14 cellular contexts compared by ENCODE assay signal in the genomic region with DNA sequence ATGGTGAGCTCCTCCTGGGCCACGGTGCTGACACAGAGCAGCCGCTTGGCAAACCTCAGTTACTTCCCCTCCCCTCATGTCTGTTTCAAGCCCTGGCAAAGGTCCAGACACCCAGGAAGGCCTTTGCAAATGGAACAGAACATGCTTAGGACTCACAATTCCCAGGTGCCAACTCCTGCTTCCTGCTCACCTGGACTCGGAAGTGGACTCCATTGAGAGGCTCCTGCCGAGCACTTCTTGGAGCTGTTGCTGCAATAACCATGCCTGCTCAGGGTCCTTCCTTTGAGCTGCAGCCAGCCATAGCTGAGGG. TPM values are rescaled to one million over a fixed set of nuclear protein-coding genes. Genes with fewer than 3 reads are reported as not detected.
DNase-seq lines count a peak whose midpoint lies in the region; ATAC-seq lines count a peak whose summit lies in the region.
"Had no signal": no experiment of that assay in that cellular context is flagged by ENCODE, and none has a peak within 500 bp of the region (broad histone marks: within the 10 kb centered on the region; RNA-seq: fewer than 3 reads in every experiment).

No MANE protein-coding gene starts in this region.

- H3K4me1 Mint-ChIP-seq in CD4-positive, CD25-positive, alpha-beta regulatory T cell: peaks cover 7 to 26% (median 20%) of the 10 kb centered on the region in 4 donors

- peak overlapping the region in 2 of 3 donors; percentile 43 to 79 for H3K27ac Mint-ChIP-seq in CD4-positive, CD25-positive, alpha-beta regulatory T cell
- H3K27ac Mint-ChIP-seq: activated naive CD4-positive, alpha-beta T cell treated with anti-CD3 and anti-CD28 coated beads, Interleukin-2, amount 50 U/mL, for 24 hours had no signal

- H3K4me3 ChIP-seq in CD4-positive, CD25-positive, alpha-beta regulatory T cell (ENCODE audit: low read depth, low read length): no peak overlapping the region
- no peak overlapping the region for H3K4me3 ChIP-seq in HAP-1
- H3K4me3 ChIP-seq: colonic mucosa had no signal

- H3K9me3 Mint-ChIP-seq in CD4-positive, CD25-positive, alpha-beta regulatory T cell: peaks cover 0 to 2% (median 0%) of the 10 kb centered on the region in 7 donors
- H3K9me3 Mint-ChIP-seq: activated naive CD4-positive, alpha-beta T cell treated with anti-CD3 and anti-CD28 coated beads, Interleukin-2, amount 50 U/mL, for 24 hours had no signal

- no peaks in the 10 kb centered on the region for H3K27me3 ChIP-seq in CD4-positive, CD25-positive, alpha-beta regulatory T cell (ENCODE audit: control insufficient read depth, insufficient read depth, low read length)
- H3K27me3 ChIP-seq in HAP-1 (ENCODE audit: low read depth): no peaks in the 10 kb centered on the region
- H3K27me3 ChIP-seq: colonic mucosa had no signal

- peaks cover 5% of the 10 kb centered on the region for H3K36me3 Mint-ChIP-seq in CD4-positive, CD25-positive, alpha-beta regulatory T cell
- H3K36me3 Mint-ChIP-seq: activated naive CD4-positive, alpha-beta T cell treated with anti-CD3 and anti-CD28 coated beads, Interleukin-2, amount 50 U/mL, for 24 hours had no signal

- no peaks in the 10 kb centered on the region for H3K9me3 ChIP-seq in CD4-positive, CD25-positive, alpha-beta regulatory T cell (ENCODE audit: control insufficient read depth in 2 of 2, low read length in 2 of 2)
- no peaks in the 10 kb centered on the region for H3K9me3 ChIP-seq in HAP-1
- H3K9me3 ChIP-seq: colonic mucosa had no signal

- peaks cover 2% of the 10 kb centered on the region for H3K36me3 ChIP-seq in CD4-positive, CD25-positive, alpha-beta regulatory T cell (ENCODE audit: control insufficient read depth, insufficient read depth, low read length)
- H3K36me3 ChIP-seq in HAP-1 (replicated peaks): no peaks in the 10 kb centered on the region
- H3K36me3 ChIP-seq: colonic mucosa had no signal

- no peaks in the 10 kb centered on the region for H3K27me3 Mint-ChIP-seq in CD4-positive, CD25-positive, alpha-beta regulatory T cell
- H3K27me3 Mint-ChIP-seq: activated naive CD4-positive, alpha-beta T cell treated with anti-CD3 and anti-CD28 coated beads, Interleukin-2, amount 50 U/mL, for 24 hours had no signal

- no peak overlapping the region for H3K4me3 Mint-ChIP-seq in CD4-positive, CD25-positive, alpha-beta regulatory T cell
- H3K4me3 Mint-ChIP-seq: activated naive CD4-positive, alpha-beta T cell treated with anti-CD3 and anti-CD28 coated beads, Interleukin-2, amount 50 U/mL, for 24 hours had no signal

- no peak for ATAC-seq in CD4-positive, CD25-positive, alpha-beta regulatory T cell (ENCODE audit: low read depth in 2 of 2)
- ATAC-seq in left lobe of liver (peak; percentile 35), GM19463 (IDR thresholded peaks at IDR 0.05; ENCODE audit: unreplicated experiment) (no peak)

- H3K27ac ChIP-seq in CD4-positive, CD25-positive, alpha-beta regulatory T cell (ENCODE audit: insufficient read depth, low read length, poor library complexity, severe bottlenecking): no peak overlapping the region
- H3K27ac ChIP-seq: colonic mucosa had no signal

- peaks cover 7% of the 10 kb centered on the region for H3K4me1 ChIP-seq in CD4-positive, CD25-positive, alpha-beta regulatory T cell (ENCODE audit: control insufficient read depth, insufficient read depth, low read length, poor library complexity, severe bottlenecking)
- H3K4me1 ChIP-seq in HAP-1: no peaks in the 10 kb centered on the region; the same call in 1 of the 2 replicates

- in situ Hi-C loops in HAP-1 (cut with MboI; ENCODE audit: low sequenced_read_pairs): loop anchor here (10.0 kb wide), 1 partner anchor 62 kb away; no protein-coding TSS in a partner anchor

- no peak for DNase-seq in CD4-positive, CD25-positive, alpha-beta regulatory T cell
- DNase-seq in DMS79 treated with DMSO at 0.1 percent for 48 hours (lab: John Stamatoyannopoulos, UW) (peak; percentile 74), OCI-M1 (lab: John Stamatoyannopoulos, UW) (peak; percentile 47), left lobe of liver (ENCODE audit: low spot score) (no peak), GM19238 (ENCODE audit: insufficient read length, low spot score) (no peak), HAP-1 (ENCODE audit: low spot score in 2 of 2) (no peak)
- DNase-seq: Calu3, colonic mucosa, NCI-H1092 treated with DMSO at 0.1 percent for 48 hours, retina had no signal

RNA-seq across cellular contexts. Expression of a gene that starts 10.7 kb away (rescaled TPM):
- 1.4 TPM for total RNA-seq in CD4-positive, CD25-positive, alpha-beta regulatory T cell
- polyA plus RNA-seq in CD4-positive, CD25-positive, alpha-beta regulatory T cell: not detected
- 1.4 TPM for total RNA-seq in left lobe of liver

RNA-seq across cellular contexts. Expression of a gene that starts 10.7 kb away (rescaled TPM):
- 0.32 TPM for total RNA-seq in CD4-positive, CD25-positive, alpha-beta regulatory T cell
- polyA plus RNA-seq in CD4-positive, CD25-positive, alpha-beta regulatory T cell: not detected
- total RNA-seq in left lobe of liver: 0.13 TPM
- total RNA-seq: colonic mucosa, fibroblast of lung, subcutaneous adipose tissue had no signal
- polyA plus RNA-seq: fibroblast of lung had no signal

RNA-seq across cellular contexts. Expression of a gene that starts 20.3 kb away (rescaled TPM):
- 68.0 TPM for total RNA-seq in CD4-positive, CD25-positive, alpha-beta regulatory T cell
- polyA plus RNA-seq in CD4-positive, CD25-positive, alpha-beta regulatory T cell: 1 to 10 TPM; 3.7 to 6.5 (median 5.3) TPM
- total RNA-seq in left lobe of liver: 89.5 TPM

RNA-seq across cellular contexts. Expression of a gene that starts 28.2 kb away (rescaled TPM):
- total RNA-seq in CD4-positive, CD25-positive, alpha-beta regulatory T cell: 31.5 TPM
- polyA plus RNA-seq in CD4-positive, CD25-positive, alpha-beta regulatory T cell: 10 to 100 TPM in 3 of 4 donors, 1 to 10 TPM in 1; 9.8 to 24.7 (median 17.2) TPM
- 21.4 TPM for total RNA-seq in left lobe of liver

RNA-seq across cellular contexts. Expression of a gene that starts 29.5 kb away (rescaled TPM):
- total RNA-seq in CD4-positive, CD25-positive, alpha-beta regulatory T cell: not detected
- not detected for polyA plus RNA-seq in CD4-positive, CD25-positive, alpha-beta regulatory T cell
- not detected for total RNA-seq in left lobe of liver
- total RNA-seq: colonic mucosa, fibroblast of lung, subcutaneous adipose tissue had no signal
- polyA plus RNA-seq: fibroblast of lung had no signal

Comparison
In these comparisons a context has a peak if more than half of its experiments do, and no peak if none do; other contexts are left out.
1. DNase-seq: peak in DMS79 treated with DMSO at 0.1 percent for 48 hours (single experiment) and OCI-M1 (single experiment); none in CD4-positive, CD25-positive, alpha-beta regulatory T cell (0 of 3), left lobe of liver (single experiment), GM19238 (single experiment) and HAP-1 (0 of 2).